Comparison of ENCODE assay signal across 19 cellular contexts in the genomic region with DNA sequence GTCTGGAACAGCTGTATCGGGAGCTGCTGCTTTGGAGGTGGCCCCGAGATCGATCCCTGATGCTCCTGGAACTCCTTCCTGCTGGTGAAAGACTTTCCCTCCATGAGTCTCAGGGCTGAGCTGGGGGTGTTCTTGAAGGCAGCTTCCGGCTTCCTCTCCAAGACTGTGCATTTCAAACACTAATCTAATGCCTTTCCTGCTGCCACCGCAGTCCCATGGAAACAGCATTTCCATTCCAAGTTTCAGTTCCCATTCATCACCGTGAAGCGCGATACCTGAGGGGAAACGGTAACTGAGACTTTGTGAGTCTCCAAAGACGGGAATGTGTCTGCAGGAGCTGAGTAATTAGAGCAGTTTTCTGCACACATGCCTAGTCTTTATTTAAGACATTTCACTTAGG.
"Had no signal": no experiment of that assay in that cellular context is flagged by ENCODE, and none has a peak within 500 bp of the region (broad histone marks: within the 10 kb centered on the region; RNA-seq: fewer than 3 reads in every experiment).

No MANE protein-coding gene starts in this region.

- H3K4me3 Mint-ChIP-seq: activated B cell treated with CpG ODN at 0.5 μM for 24 hours; activated CD4-positive, alpha-beta T cell treated with anti-CD3 and anti-CD28 coated beads, Interleukin-2, amount 10 ng/mL, durations not matched to agents 24 days and 14 days; activated CD8-positive, alpha-beta T cell treated with anti-CD3 and anti-CD28 coated beads for 36 hours; activated naive CD4-positive, alpha-beta T cell treated with anti-CD3 and anti-CD28 coated beads for 36 hours; activated naive CD8-positive, alpha-beta T cell treated with anti-CD3 and anti-CD28 coated beads, Interleukin-2, amount 50 U/mL, for 24 hours; activated T-helper 17 cell treated with anti-CD3 and anti-CD28 coated beads, Interleukin-2, amount 50 U/mL, for 72 hours; naive thymus-derived CD8-positive, alpha-beta T cell; T-helper 2 cell treated with Interferon-gamma antibody and Interleukin-4, amounts not matched to agents 5 μg/mL and 100 μg/mL, for 36 hours had no signal

- H3K36me3 ChIP-seq: gastrocnemius medialis, tibial artery had no signal

- H3K27ac ChIP-seq: gastrocnemius medialis, parathyroid adenoma, tibial artery had no signal

- ATAC-seq: activated CD8-positive, alpha-beta T cell treated with anti-CD3 and anti-CD28 coated beads for 36 hours; activated naive CD8-positive, alpha-beta T cell treated with anti-CD3 and anti-CD28 coated beads, Interleukin-2, amount 50 U/mL, for 24 hours; activated T-helper 17 cell treated with anti-CD3 and anti-CD28 coated beads, Interleukin-2, amount 50 U/mL, for 72 hours; esophagus mucosa; gastrocnemius medialis; left ventricle myocardium superior; naive thymus-derived CD8-positive, alpha-beta T cell had no signal

- H3K9ac ChIP-seq: parathyroid adenoma had no signal

- H3K9me3 Mint-ChIP-seq: activated B cell treated with CpG ODN at 0.5 μM for 24 hours; activated CD4-positive, alpha-beta T cell treated with anti-CD3 and anti-CD28 coated beads, Interleukin-2, amount 10 ng/mL, durations not matched to agents 24 days and 14 days; activated CD8-positive, alpha-beta T cell treated with anti-CD3 and anti-CD28 coated beads for 36 hours; activated naive CD4-positive, alpha-beta T cell treated with anti-CD3 and anti-CD28 coated beads for 36 hours; activated naive CD8-positive, alpha-beta T cell treated with anti-CD3 and anti-CD28 coated beads, Interleukin-2, amount 50 U/mL, for 24 hours; activated T-helper 17 cell treated with anti-CD3 and anti-CD28 coated beads, Interleukin-2, amount 50 U/mL, for 72 hours; naive thymus-derived CD8-positive, alpha-beta T cell; T-helper 2 cell treated with Interferon-gamma antibody and Interleukin-4, amounts not matched to agents 5 μg/mL and 100 μg/mL, for 36 hours had no signal

- H3K36me3 Mint-ChIP-seq: naive thymus-derived CD8-positive, alpha-beta T cell had no signal

- H3K27ac Mint-ChIP-seq: activated B cell treated with CpG ODN at 0.5 μM for 24 hours; activated CD4-positive, alpha-beta T cell treated with anti-CD3 and anti-CD28 coated beads, Interleukin-2, amount 10 ng/mL, durations not matched to agents 24 days and 14 days; activated CD8-positive, alpha-beta T cell treated with anti-CD3 and anti-CD28 coated beads for 36 hours; activated naive CD4-positive, alpha-beta T cell treated with anti-CD3 and anti-CD28 coated beads for 36 hours; activated naive CD8-positive, alpha-beta T cell treated with anti-CD3 and anti-CD28 coated beads, Interleukin-2, amount 50 U/mL, for 24 hours; activated T-helper 17 cell treated with anti-CD3 and anti-CD28 coated beads, Interleukin-2, amount 50 U/mL, for 72 hours; naive thymus-derived CD8-positive, alpha-beta T cell; T-helper 2 cell treated with Interferon-gamma antibody and Interleukin-4, amounts not matched to agents 5 μg/mL and 100 μg/mL, for 36 hours had no signal

- H3K4me3 ChIP-seq: gastrocnemius medialis, tibial artery had no signal

- H3K4me1 ChIP-seq: gastrocnemius medialis, parathyroid adenoma, tibial artery had no signal

- DNase-seq: activated B cell treated with CpG ODN at 0.5 μM for 24 hours; activated CD4-positive, alpha-beta T cell treated with anti-CD3 and anti-CD28 coated beads, Interleukin-2, amount 10 ng/mL, durations not matched to agents 24 days and 14 days; activated CD8-positive, alpha-beta T cell treated with anti-CD3 and anti-CD28 coated beads for 36 hours; activated naive CD4-positive, alpha-beta T cell treated with anti-CD3 and anti-CD28 coated beads for 36 hours; activated naive CD8-positive, alpha-beta T cell treated with anti-CD3 and anti-CD28 coated beads, Interleukin-2, amount 50 U/mL, for 24 hours; activated T-cell treated with anti-CD3 and anti-CD28 coated beads, Interleukin-2, amount 50 U/mL, for 1 hour; aorta; gastrocnemius medialis; head of caudate nucleus; left ventricle myocardium superior; mesenchymal stem cell; naive thymus-derived CD8-positive, alpha-beta T cell; stimulated activated CD8-positive, alpha-beta memory T cell treated with anti-CD3 and anti-CD28 coated beads, Interleukin-4, amount 100 ng/mL, for 48 hours; stimulated activated naive CD4-positive, alpha-beta T cell; tibial artery had no signal

- H3K4me1 Mint-ChIP-seq: activated CD4-positive, alpha-beta T cell treated with anti-CD3 and anti-CD28 coated beads, Interleukin-2, amount 10 ng/mL, durations not matched to agents 24 days and 14 days; activated naive CD8-positive, alpha-beta T cell treated with anti-CD3 and anti-CD28 coated beads, Interleukin-2, amount 50 U/mL, for 24 hours; activated T-helper 17 cell treated with anti-CD3 and anti-CD28 coated beads, Interleukin-2, amount 50 U/mL, for 72 hours had no signal

- H3K9me3 ChIP-seq: gastrocnemius medialis, tibial artery had no signal
